Comparison of ENCODE assay signal across 1 cellular context in the genomic region with DNA sequence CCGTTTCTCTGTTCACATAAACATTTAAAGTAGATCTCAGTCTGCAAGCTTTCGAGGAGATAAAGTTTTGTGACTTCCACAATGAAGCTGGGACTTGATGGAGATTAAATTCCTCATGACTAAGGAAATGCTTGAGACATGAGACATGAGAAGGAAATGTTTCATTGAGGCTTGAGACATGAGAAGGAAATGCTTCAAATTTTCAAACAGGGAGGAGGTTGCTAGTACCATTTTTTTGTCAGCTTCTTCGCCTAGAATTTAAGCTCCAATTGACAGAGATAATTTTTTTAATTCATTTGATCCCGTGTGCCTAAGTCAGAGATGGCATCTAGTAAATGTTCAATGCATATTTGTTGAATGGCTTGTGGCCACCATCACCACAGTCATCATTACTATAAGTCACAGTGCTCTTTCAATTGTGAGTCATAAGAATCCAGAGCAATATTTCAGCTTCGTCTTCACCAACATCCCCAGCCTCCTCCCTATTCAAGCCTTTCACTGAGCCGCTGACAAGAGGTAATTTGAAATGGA.
TF ChIP-seq lines count a peak whose summit lies in the region.

No MANE protein-coding gene starts in this region.

TF ChIP-seq in H1, 55 proteins besides CTCF, POLR2A, EP300 and RAD21:
- TF ChIP-seq SRF (IDR thresholded peaks at IDR 0.05; ENCODE audit: low read depth, low read length) (no peak), KDM5A (IDR thresholded peaks at IDR 0.05; ENCODE audit: low read length) (no peak), ASH2L (IDR thresholded peaks at IDR 0.05; ENCODE audit: low read length) (no peak), CEBPB (IDR thresholded peaks at IDR 0.05; ENCODE audit: low read depth, low read length) (no peak), POLR2AphosphoS5 (IDR thresholded peaks at IDR 0.05; ENCODE audit: low read depth, low read length) (no peak), SP4 (IDR thresholded peaks at IDR 0.05; ENCODE audit: low read length) (no peak), NANOG (IDR thresholded peaks at IDR 0.05; ENCODE audit: insufficient read depth, low read depth, low read length, poor library complexity, severe bottlenecking) (no peak), GABPA (IDR thresholded peaks at IDR 0.05; ENCODE audit: borderline replicate concordance, insufficient read depth, low read length) (no peak), HDAC2 (IDR thresholded peaks at IDR 0.05; ENCODE audit: borderline replicate concordance in 1 of 2, low read depth in 2 of 2, low read length in 2 of 2) (no peak), TCF12 (IDR thresholded peaks at IDR 0.05; ENCODE audit: low read depth, low read length) (no peak), TAF1 (IDR thresholded peaks at IDR 0.05; ENCODE audit: low read depth, low read length) (no peak), RXRA (IDR thresholded peaks at IDR 0.05; ENCODE audit: insufficient read depth, low read depth, low read length) (no peak), TAF7 (optimal IDR thresholded peaks at IDR 0.05; ENCODE audit: borderline replicate concordance, low read depth, low read length) (no peak)
- TF ChIP-seq, protein P1, sequence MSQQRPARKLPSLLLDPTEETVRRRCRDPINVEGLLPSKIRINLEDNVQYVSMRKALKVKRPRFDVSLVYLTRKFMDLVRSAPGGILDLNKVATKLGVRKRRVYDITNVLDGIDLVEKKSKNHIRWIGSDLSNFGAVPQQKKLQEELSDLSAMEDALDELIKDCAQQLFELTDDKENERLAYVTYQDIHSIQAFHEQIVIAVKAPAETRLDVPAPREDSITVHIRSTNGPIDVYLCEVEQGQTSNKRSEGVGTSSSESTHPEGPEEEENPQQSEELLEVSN (IDR thresholded peaks at IDR 0.05), result no peak
- TF ChIP-seq, protein P2, sequence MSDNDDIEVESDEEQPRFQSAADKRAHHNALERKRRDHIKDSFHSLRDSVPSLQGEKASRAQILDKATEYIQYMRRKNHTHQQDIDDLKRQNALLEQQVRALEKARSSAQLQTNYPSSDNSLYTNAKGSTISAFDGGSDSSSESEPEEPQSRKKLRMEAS (IDR thresholded peaks at IDR 0.05), result no peak
- TF ChIP-seq, protein P3, sequence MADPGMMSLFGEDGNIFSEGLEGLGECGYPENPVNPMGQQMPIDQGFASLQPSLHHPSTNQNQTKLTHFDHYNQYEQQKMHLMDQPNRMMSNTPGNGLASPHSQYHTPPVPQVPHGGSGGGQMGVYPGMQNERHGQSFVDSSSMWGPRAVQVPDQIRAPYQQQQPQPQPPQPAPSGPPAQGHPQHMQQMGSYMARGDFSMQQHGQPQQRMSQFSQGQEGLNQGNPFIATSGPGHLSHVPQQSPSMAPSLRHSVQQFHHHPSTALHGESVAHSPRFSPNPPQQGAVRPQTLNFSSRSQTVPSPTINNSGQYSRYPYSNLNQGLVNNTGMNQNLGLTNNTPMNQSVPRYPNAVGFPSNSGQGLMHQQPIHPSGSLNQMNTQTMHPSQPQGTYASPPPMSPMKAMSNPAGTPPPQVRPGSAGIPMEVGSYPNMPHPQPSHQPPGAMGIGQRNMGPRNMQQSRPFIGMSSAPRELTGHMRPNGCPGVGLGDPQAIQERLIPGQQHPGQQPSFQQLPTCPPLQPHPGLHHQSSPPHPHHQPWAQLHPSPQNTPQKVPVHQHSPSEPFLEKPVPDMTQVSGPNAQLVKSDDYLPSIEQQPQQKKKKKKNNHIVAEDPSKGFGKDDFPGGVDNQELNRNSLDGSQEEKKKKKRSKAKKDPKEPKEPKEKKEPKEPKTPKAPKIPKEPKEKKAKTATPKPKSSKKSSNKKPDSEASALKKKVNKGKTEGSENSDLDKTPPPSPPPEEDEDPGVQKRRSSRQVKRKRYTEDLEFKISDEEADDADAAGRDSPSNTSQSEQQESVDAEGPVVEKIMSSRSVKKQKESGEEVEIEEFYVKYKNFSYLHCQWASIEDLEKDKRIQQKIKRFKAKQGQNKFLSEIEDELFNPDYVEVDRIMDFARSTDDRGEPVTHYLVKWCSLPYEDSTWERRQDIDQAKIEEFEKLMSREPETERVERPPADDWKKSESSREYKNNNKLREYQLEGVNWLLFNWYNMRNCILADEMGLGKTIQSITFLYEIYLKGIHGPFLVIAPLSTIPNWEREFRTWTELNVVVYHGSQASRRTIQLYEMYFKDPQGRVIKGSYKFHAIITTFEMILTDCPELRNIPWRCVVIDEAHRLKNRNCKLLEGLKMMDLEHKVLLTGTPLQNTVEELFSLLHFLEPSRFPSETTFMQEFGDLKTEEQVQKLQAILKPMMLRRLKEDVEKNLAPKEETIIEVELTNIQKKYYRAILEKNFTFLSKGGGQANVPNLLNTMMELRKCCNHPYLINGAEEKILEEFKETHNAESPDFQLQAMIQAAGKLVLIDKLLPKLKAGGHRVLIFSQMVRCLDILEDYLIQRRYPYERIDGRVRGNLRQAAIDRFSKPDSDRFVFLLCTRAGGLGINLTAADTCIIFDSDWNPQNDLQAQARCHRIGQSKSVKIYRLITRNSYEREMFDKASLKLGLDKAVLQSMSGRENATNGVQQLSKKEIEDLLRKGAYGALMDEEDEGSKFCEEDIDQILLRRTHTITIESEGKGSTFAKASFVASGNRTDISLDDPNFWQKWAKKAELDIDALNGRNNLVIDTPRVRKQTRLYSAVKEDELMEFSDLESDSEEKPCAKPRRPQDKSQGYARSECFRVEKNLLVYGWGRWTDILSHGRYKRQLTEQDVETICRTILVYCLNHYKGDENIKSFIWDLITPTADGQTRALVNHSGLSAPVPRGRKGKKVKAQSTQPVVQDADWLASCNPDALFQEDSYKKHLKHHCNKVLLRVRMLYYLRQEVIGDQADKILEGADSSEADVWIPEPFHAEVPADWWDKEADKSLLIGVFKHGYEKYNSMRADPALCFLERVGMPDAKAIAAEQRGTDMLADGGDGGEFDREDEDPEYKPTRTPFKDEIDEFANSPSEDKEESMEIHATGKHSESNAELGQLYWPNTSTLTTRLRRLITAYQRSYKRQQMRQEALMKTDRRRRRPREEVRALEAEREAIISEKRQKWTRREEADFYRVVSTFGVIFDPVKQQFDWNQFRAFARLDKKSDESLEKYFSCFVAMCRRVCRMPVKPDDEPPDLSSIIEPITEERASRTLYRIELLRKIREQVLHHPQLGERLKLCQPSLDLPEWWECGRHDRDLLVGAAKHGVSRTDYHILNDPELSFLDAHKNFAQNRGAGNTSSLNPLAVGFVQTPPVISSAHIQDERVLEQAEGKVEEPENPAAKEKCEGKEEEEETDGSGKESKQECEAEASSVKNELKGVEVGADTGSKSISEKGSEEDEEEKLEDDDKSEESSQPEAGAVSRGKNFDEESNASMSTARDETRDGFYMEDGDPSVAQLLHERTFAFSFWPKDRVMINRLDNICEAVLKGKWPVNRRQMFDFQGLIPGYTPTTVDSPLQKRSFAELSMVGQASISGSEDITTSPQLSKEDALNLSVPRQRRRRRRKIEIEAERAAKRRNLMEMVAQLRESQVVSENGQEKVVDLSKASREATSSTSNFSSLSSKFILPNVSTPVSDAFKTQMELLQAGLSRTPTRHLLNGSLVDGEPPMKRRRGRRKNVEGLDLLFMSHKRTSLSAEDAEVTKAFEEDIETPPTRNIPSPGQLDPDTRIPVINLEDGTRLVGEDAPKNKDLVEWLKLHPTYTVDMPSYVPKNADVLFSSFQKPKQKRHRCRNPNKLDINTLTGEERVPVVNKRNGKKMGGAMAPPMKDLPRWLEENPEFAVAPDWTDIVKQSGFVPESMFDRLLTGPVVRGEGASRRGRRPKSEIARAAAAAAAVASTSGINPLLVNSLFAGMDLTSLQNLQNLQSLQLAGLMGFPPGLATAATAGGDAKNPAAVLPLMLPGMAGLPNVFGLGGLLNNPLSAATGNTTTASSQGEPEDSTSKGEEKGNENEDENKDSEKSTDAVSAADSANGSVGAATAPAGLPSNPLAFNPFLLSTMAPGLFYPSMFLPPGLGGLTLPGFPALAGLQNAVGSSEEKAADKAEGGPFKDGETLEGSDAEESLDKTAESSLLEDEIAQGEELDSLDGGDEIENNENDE (IDR thresholded peaks at IDR 0.05; ENCODE audit: insufficient replicate concordance, low read length), result no peak
